In genomic region chr6:27059621-27060425, GRCh38 we compare ENCODE assay signal across 1 cellular context.
TF ChIP-seq lines count a peak whose summit lies in the region.

No MANE protein-coding gene starts in this region.

TF ChIP-seq in SK-N-SH treated with all-trans-retinoic acid at 6 μM for 48 hours, 23 proteins besides CTCF, POLR2A, EP300 and RAD21 (continued from another document):
- TF ChIP-seq, protein P1, sequence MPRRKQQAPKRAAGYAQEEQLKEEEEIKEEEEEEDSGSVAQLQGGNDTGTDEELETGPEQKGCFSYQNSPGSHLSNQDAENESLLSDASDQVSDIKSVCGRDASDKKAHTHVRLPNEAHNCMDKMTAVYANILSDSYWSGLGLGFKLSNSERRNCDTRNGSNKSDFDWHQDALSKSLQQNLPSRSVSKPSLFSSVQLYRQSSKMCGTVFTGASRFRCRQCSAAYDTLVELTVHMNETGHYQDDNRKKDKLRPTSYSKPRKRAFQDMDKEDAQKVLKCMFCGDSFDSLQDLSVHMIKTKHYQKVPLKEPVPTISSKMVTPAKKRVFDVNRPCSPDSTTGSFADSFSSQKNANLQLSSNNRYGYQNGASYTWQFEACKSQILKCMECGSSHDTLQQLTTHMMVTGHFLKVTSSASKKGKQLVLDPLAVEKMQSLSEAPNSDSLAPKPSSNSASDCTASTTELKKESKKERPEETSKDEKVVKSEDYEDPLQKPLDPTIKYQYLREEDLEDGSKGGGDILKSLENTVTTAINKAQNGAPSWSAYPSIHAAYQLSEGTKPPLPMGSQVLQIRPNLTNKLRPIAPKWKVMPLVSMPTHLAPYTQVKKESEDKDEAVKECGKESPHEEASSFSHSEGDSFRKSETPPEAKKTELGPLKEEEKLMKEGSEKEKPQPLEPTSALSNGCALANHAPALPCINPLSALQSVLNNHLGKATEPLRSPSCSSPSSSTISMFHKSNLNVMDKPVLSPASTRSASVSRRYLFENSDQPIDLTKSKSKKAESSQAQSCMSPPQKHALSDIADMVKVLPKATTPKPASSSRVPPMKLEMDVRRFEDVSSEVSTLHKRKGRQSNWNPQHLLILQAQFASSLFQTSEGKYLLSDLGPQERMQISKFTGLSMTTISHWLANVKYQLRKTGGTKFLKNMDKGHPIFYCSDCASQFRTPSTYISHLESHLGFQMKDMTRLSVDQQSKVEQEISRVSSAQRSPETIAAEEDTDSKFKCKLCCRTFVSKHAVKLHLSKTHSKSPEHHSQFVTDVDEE (CRISPR knock-in tag; IDR thresholded peaks at IDR 0.05) = peak; percentile 89
- no peak for TF ChIP-seq TCF4 (CRISPR knock-in tag; IDR thresholded peaks at IDR 0.05; ENCODE audit: borderline replicate concordance)
- TF ChIP-seq ARNTL (CRISPR knock-in tag; IDR thresholded peaks at IDR 0.05; ENCODE audit: borderline replicate concordance, low read depth) = no peak
- TF ChIP-seq ISL1 (CRISPR knock-in tag; IDR thresholded peaks at IDR 0.05) = peak; percentile 36; the same call in 1 of the 2 replicates
- TF ChIP-seq ESRRG (CRISPR knock-in tag; IDR thresholded peaks at IDR 0.05) = no peak
- TF ChIP-seq GLIS3 (CRISPR knock-in tag; IDR thresholded peaks at IDR 0.05) = no peak
- peak; percentile 52; the same call in 1 of the 2 replicates for TF ChIP-seq ZNF8 (CRISPR knock-in tag; IDR thresholded peaks at IDR 0.05)
- no peak for TF ChIP-seq ZFP3 (CRISPR knock-in tag; IDR thresholded peaks at IDR 0.05)
- TF ChIP-seq TOX (CRISPR knock-in tag; IDR thresholded peaks at IDR 0.05; ENCODE audit: borderline replicate concordance) = no peak
- no peak for TF ChIP-seq ZC3H10 (CRISPR knock-in tag; IDR thresholded peaks at IDR 0.05)
- peak; percentile 95 for TF ChIP-seq BACH2 (CRISPR knock-in tag; IDR thresholded peaks at IDR 0.05; ENCODE audit: borderline replicate concordance)
- TF ChIP-seq SNAI2 (CRISPR knock-in tag; IDR thresholded peaks at IDR 0.05) = peak; percentile 90
- peak; percentile 89 for TF ChIP-seq PPARA (CRISPR knock-in tag; IDR thresholded peaks at IDR 0.05; ENCODE audit: borderline replicate concordance)
- peak; percentile 38; the same call in 1 of the 2 replicates for TF ChIP-seq ZNF70 (CRISPR knock-in tag; IDR thresholded peaks at IDR 0.05)
- TF ChIP-seq, protein P2, sequence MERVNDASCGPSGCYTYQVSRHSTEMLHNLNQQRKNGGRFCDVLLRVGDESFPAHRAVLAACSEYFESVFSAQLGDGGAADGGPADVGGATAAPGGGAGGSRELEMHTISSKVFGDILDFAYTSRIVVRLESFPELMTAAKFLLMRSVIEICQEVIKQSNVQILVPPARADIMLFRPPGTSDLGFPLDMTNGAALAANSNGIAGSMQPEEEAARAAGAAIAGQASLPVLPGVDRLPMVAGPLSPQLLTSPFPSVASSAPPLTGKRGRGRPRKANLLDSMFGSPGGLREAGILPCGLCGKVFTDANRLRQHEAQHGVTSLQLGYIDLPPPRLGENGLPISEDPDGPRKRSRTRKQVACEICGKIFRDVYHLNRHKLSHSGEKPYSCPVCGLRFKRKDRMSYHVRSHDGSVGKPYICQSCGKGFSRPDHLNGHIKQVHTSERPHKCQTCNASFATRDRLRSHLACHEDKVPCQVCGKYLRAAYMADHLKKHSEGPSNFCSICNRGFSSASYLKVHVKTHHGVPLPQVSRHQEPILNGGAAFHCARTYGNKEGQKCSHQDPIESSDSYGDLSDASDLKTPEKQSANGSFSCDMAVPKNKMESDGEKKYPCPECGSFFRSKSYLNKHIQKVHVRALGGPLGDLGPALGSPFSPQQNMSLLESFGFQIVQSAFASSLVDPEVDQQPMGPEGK (CRISPR knock-in tag; IDR thresholded peaks at IDR 0.05; ENCODE audit: borderline replicate concordance) = no peak
- TF ChIP-seq CSDC2 (CRISPR knock-in tag; IDR thresholded peaks at IDR 0.05) = peak; percentile 94
- TF ChIP-seq CREB5 (CRISPR knock-in tag; IDR thresholded peaks at IDR 0.05; ENCODE audit: low read depth) = no peak
- TF ChIP-seq ZNF565 (CRISPR knock-in tag; conservative IDR thresholded peaks at IDR 0.05; ENCODE audit: low read depth) = peak; percentile 83
